Comparison of ENCODE assay signal across 1 cellular context in genomic region chr9:84975926-84976325, GRCh38.
TF ChIP-seq lines count a peak whose summit lies in the region.

No MANE protein-coding gene starts in this region.

TF ChIP-seq in HCT116, 20 proteins besides CTCF, POLR2A, EP300 and RAD21:
- TF ChIP-seq SP1 (IDR thresholded peaks at IDR 0.05; ENCODE audit: low read depth) (no peak), JUND (IDR thresholded peaks at IDR 0.05) (no peak), EZH2 (IDR thresholded peaks at IDR 0.05) (no peak), ELF1 (IDR thresholded peaks at IDR 0.05; ENCODE audit: borderline replicate concordance, low read depth) (no peak), EGR1 (IDR thresholded peaks at IDR 0.05; ENCODE audit: low read depth) (no peak), EZH2phosphoT487 (IDR thresholded peaks at IDR 0.05; ENCODE audit: borderline replicate concordance) (no peak), MAX (IDR thresholded peaks at IDR 0.05) (no peak)
